In genomic region chr15:31342781-31343626, GRCh38 we compare ENCODE assay signal across 8 cellular contexts. TPM values are rescaled to one million over a fixed set of nuclear protein-coding genes. Genes with fewer than 3 reads are reported as not detected.
A peak's percentile ranks its signal among the peaks of the same experiment; 100 is the strongest.
DNase-seq lines count a peak whose midpoint lies in the region; ATAC-seq and TF ChIP-seq lines count a peak whose summit lies in the region.

No MANE protein-coding gene starts in this region.

- TF ChIP-seq POLR2A in thyroid gland (IDR thresholded peaks at IDR 0.05): no peak

- CTCF ChIA-PET in activated naive CD4-positive, alpha-beta T cell treated with anti-CD3 and anti-CD28 coated beads, Interleukin-2, amount 10 ng/mL, durations not matched to agents 7 days and 5 days (lab: Charles Lee): interaction anchor here (0.7 to 4.8 kb wide), 5 partner anchors 14 to 148 kb away, joined by 3 to 21 read pairs (median 5); no protein-coding TSS in a partner anchor
- CTCF ChIA-PET in HEK293T (lab: Yijun Ruan, JAX): no interaction called here

- no peaks in the 10 kb centered on the region for H3K27me3 Mint-ChIP-seq in activated naive CD4-positive, alpha-beta T cell treated with anti-CD3 and anti-CD28 coated beads, Interleukin-2, amount 10 ng/mL, durations not matched to agents 7 days and 5 days
- no peaks in the 10 kb centered on the region for H3K27me3 Mint-ChIP-seq in activated T-helper 1 cell treated with anti-CD3 and anti-CD28 coated beads, Interleukin-12 subunit alpha, Interleukin-12 subunit beta, Interleukin-2, Interleukin-4 antibody, amounts not matched to agents 30 ng/mL and 10 ng/mL and 1 ng/mL, durations not matched to agents 14 hours and 24 hours and 36 hours (ENCODE audit: insufficient read depth)

- H3K4me1 Mint-ChIP-seq in activated naive CD4-positive, alpha-beta T cell treated with anti-CD3 and anti-CD28 coated beads, Interleukin-2, amount 10 ng/mL, durations not matched to agents 7 days and 5 days: peaks cover 100% of the 10 kb centered on the region
- peaks cover 98% of the 10 kb centered on the region for H3K4me1 Mint-ChIP-seq in activated T-helper 1 cell treated with anti-CD3 and anti-CD28 coated beads, Interleukin-12 subunit alpha, Interleukin-12 subunit beta, Interleukin-2, Interleukin-4 antibody, amounts not matched to agents 30 ng/mL and 10 ng/mL and 1 ng/mL, durations not matched to agents 14 hours and 24 hours and 36 hours (ENCODE audit: low read depth)

- TF ChIP-seq CTCF in lung (IDR thresholded peaks at IDR 0.05; ENCODE audit: control extremely low read depth, extremely low read depth) (no peak), thyroid gland (IDR thresholded peaks at IDR 0.05) (no peak)

- H3K36me3 ChIP-seq in lung (ENCODE audit: control insufficient read depth in 2 of 2, insufficient read depth in 2 of 2, low read length in 2 of 2): peaks cover 0 to 6% of the 10 kb centered on the region in 2 donors
- H3K36me3 ChIP-seq in thyroid gland: no peaks in the 10 kb centered on the region

- peak overlapping the region; percentile 99 for H3K27ac Mint-ChIP-seq in activated naive CD4-positive, alpha-beta T cell treated with anti-CD3 and anti-CD28 coated beads, Interleukin-2, amount 10 ng/mL, durations not matched to agents 7 days and 5 days
- peak overlapping the region; percentile 99 for H3K27ac Mint-ChIP-seq in activated T-helper 1 cell treated with anti-CD3 and anti-CD28 coated beads, Interleukin-12 subunit alpha, Interleukin-12 subunit beta, Interleukin-2, Interleukin-4 antibody, amounts not matched to agents 30 ng/mL and 10 ng/mL and 1 ng/mL, durations not matched to agents 14 hours and 24 hours and 36 hours

- POLR2A ChIA-PET in HEK293T (lab: Yijun Ruan, JAX): no interaction called here

- H3K27me3 ChIP-seq in lung (ENCODE audit: control insufficient read depth, insufficient read depth) (no peaks in the 10 kb centered on the region), thyroid gland (no peaks in the 10 kb centered on the region)

- peaks cover 50 to 84% of the 10 kb centered on the region in 2 donors for H3K4me1 ChIP-seq in lung (ENCODE audit: control insufficient read depth in 2 of 2, insufficient read depth in 2 of 2, low read length in 2 of 2)
- H3K4me1 ChIP-seq in thyroid gland: peaks cover 77 to 100% of the 10 kb centered on the region in 2 donors

- no peak for DNase-seq in activated naive CD4-positive, alpha-beta T cell treated with anti-CD3 and anti-CD28 coated beads, Interleukin-2, amount 10 ng/mL, durations not matched to agents 7 days and 5 days
- DNase-seq in activated naive CD4-positive, alpha-beta T cell treated with Interleukin-2 at 50 U/mL for 16 hours: no peak
- DNase-seq in activated T-helper 1 cell treated with anti-CD3 and anti-CD28 coated beads, Interleukin-12 subunit alpha, Interleukin-12 subunit beta, Interleukin-2, Interleukin-4 antibody, amounts not matched to agents 30 ng/mL and 10 ng/mL and 1 ng/mL, durations not matched to agents 14 hours and 24 hours and 36 hours (ENCODE audit: low spot score): no peak
- DNase-seq in lung (ENCODE audit: low spot score) (no peak), thyroid gland (peak; percentile 39 to 45), NCI-H2227 (lab: John Stamatoyannopoulos, UW; ENCODE audit: unreplicated experiment) (no peak), NCI-H446 treated with DMSO at 0.1 percent for 48 hours (lab: John Stamatoyannopoulos, UW) (no peak), HEK293T (ENCODE audit: extremely low spot score) (no peak)

- ATAC-seq in lung (ENCODE audit: insufficient read depth, low FRiP score): no peak

- H3K4me3 Mint-ChIP-seq in activated naive CD4-positive, alpha-beta T cell treated with anti-CD3 and anti-CD28 coated beads, Interleukin-2, amount 10 ng/mL, durations not matched to agents 7 days and 5 days: peak overlapping the region; percentile 65
- H3K4me3 Mint-ChIP-seq in activated T-helper 1 cell treated with anti-CD3 and anti-CD28 coated beads, Interleukin-12 subunit alpha, Interleukin-12 subunit beta, Interleukin-2, Interleukin-4 antibody, amounts not matched to agents 30 ng/mL and 10 ng/mL and 1 ng/mL, durations not matched to agents 14 hours and 24 hours and 36 hours: peak overlapping the region; percentile 89

- intact Hi-C loops in activated T-helper 1 cell treated with anti-CD3 and anti-CD28 coated beads, Interleukin-12 subunit alpha, Interleukin-12 subunit beta, Interleukin-2, Interleukin-4 antibody, amounts not matched to agents 30 ng/mL and 10 ng/mL and 1 ng/mL, durations not matched to agents 14 hours and 24 hours and 36 hours (cut with micrococcal nuclease): no loop called here
- intact Hi-C loops in thyroid gland (cut with DNase I): no loop called here

- 47 to 53% methylated on average over 22 of the region's 22 CpGs for WGBS in lung, 2 donors
- WGBS in thyroid gland, 2 donors: 61 to 72% methylated on average over 13 to 17 of the region's 22 CpGs

- no peaks in the 10 kb centered on the region for H3K9me3 Mint-ChIP-seq in activated naive CD4-positive, alpha-beta T cell treated with anti-CD3 and anti-CD28 coated beads, Interleukin-2, amount 10 ng/mL, durations not matched to agents 7 days and 5 days
- no peaks in the 10 kb centered on the region for H3K9me3 Mint-ChIP-seq in activated T-helper 1 cell treated with anti-CD3 and anti-CD28 coated beads, Interleukin-12 subunit alpha, Interleukin-12 subunit beta, Interleukin-2, Interleukin-4 antibody, amounts not matched to agents 30 ng/mL and 10 ng/mL and 1 ng/mL, durations not matched to agents 14 hours and 24 hours and 36 hours

- no peaks in the 10 kb centered on the region for H3K9me3 ChIP-seq in lung (ENCODE audit: control insufficient read depth in 2 of 2, insufficient read depth in 1 of 2, low read length in 1 of 2)
- H3K9me3 ChIP-seq in thyroid gland: no peaks in the 10 kb centered on the region

- peak overlapping the region; percentile 47 to 91 for H3K27ac ChIP-seq in lung (ENCODE audit: low read depth in 1 of 2, low read length in 1 of 2)
- H3K27ac ChIP-seq in thyroid gland: peak overlapping the region; percentile 80 to 100 (median 86)

- H3K4me3 ChIP-seq in lung (no peak overlapping the region), thyroid gland (replicated peaks in 1 of 3) (no peak overlapping the region)

- peaks cover 42% of the 10 kb centered on the region for H3K36me3 Mint-ChIP-seq in activated naive CD4-positive, alpha-beta T cell treated with anti-CD3 and anti-CD28 coated beads, Interleukin-2, amount 10 ng/mL, durations not matched to agents 7 days and 5 days
- peaks cover 19% of the 10 kb centered on the region for H3K36me3 Mint-ChIP-seq in activated T-helper 1 cell treated with anti-CD3 and anti-CD28 coated beads, Interleukin-12 subunit alpha, Interleukin-12 subunit beta, Interleukin-2, Interleukin-4 antibody, amounts not matched to agents 30 ng/mL and 10 ng/mL and 1 ng/mL, durations not matched to agents 14 hours and 24 hours and 36 hours (ENCODE audit: low read depth)

TF ChIP-seq in HEK293T, 16 proteins besides CTCF, POLR2A, EP300 and RAD21:
- TF ChIP-seq NFRKB (IDR thresholded peaks at IDR 0.05): no peak
- TF ChIP-seq TARDBP (IDR thresholded peaks at IDR 0.05): no peak
- TF ChIP-seq, protein P1, sequence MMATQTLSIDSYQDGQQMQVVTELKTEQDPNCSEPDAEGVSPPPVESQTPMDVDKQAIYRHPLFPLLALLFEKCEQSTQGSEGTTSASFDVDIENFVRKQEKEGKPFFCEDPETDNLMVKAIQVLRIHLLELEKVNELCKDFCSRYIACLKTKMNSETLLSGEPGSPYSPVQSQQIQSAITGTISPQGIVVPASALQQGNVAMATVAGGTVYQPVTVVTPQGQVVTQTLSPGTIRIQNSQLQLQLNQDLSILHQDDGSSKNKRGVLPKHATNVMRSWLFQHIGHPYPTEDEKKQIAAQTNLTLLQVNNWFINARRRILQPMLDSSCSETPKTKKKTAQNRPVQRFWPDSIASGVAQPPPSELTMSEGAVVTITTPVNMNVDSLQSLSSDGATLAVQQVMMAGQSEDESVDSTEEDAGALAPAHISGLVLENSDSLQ (IDR thresholded peaks at IDR 0.05): no peak
- TF ChIP-seq ZNF384 (IDR thresholded peaks at IDR 0.05): no peak
- TF ChIP-seq FOXK2 (IDR thresholded peaks at IDR 0.05): no peak
- no peak for TF ChIP-seq FOXA1 (IDR thresholded peaks at IDR 0.05)
TF ChIP-seq in HEK293T: peak in this region for 0.

RNA-seq across cellular contexts. Expression of gene KLF13, which starts 16.4 kb away (rescaled TPM):
- total RNA-seq in activated T-helper 1 cell treated with anti-CD3 and anti-CD28 coated beads, Interleukin-12 subunit alpha, Interleukin-12 subunit beta, Interleukin-2, Interleukin-4 antibody, amounts not matched to agents 30 ng/mL and 10 ng/mL and 1 ng/mL, durations not matched to agents 14 hours and 24 hours and 36 hours: 129 and 137 TPM in 2 replicates
- total RNA-seq in lung (100 to 1,000 TPM in 1 of 2 donors, 10 to 100 TPM in 1; 38.3 to 157 TPM), thyroid gland (100 to 1,000 TPM in 2 of 4 donors, 10 to 100 TPM in 2; 84.0 to 117 (median 97.6) TPM)
- polyA plus RNA-seq in lung: 10 to 100 TPM; 47.1 to 63.2 TPM

Comparison
In these comparisons a context has a peak if more than half of its experiments do, and no peak if none do; other contexts are left out.
1. DNase-seq: peak in thyroid gland (2 of 2); none in activated naive CD4-positive, alpha-beta T cell treated with anti-CD3 and anti-CD28 coated beads, Interleukin-2, amount 10 ng/mL, durations not matched to agents 7 days and 5 days (single experiment), activated naive CD4-positive, alpha-beta T cell treated with Interleukin-2 at 50 U/mL for 16 hours (single experiment), activated T-helper 1 cell treated with anti-CD3 and anti-CD28 coated beads, Interleukin-12 subunit alpha, Interleukin-12 subunit beta, Interleukin-2, Interleukin-4 antibody, amounts not matched to agents 30 ng/mL and 10 ng/mL and 1 ng/mL, durations not matched to agents 14 hours and 24 hours and 36 hours (single experiment), lung (single experiment), NCI-H2227 (single experiment), NCI-H446 treated with DMSO at 0.1 percent for 48 hours (single experiment) and HEK293T (single experiment).